8 cellular contexts compared by ENCODE assay signal in the genomic region with DNA sequence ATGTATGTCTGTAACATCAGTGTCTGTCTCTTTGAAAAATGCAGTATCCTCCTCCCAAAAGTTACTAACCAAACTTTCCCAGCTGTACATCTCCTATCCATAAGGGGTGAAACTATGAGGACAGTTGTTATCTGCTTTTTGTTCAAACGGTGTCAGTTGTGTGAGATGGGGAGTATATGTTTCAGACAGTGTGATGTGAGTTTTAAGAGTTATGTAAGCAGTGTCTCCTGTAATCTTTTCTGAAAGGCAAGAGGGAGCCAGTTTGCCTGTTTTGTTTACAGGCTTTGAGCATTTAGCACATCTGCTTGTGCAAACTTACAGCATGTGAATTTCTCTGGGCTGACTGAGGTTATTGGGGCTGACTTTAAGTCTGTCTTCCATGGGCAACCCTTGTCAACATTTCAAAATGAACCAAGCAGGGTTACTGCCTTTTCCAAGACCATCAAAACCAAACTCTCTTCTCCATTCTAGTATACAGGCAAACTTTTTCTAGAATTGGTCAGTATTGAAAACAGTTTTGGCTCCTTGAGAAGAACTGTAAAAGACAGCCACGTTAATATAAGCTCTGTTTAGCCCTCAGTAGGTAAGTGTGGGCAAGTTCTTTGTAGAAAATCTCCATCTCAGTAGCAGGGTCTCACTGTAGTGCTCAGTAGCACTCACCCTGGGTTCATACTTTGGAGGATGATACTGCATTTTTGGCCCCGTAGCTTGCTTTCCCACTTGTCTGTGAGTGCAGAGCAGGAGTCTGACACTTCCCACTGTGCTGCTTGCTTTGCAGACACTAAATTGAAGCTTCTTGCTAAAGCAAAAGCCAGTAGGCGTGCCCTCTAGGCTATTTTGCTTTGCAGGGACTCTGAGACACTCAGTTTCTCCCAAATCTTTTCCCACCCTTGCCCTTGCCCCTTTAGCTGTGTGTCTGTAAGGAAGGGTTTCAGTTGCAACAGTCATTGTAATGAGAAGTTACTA.
DNase-seq lines count a peak whose midpoint lies in the region; ATAC-seq lines count a peak whose summit lies in the region.

No MANE protein-coding gene starts in this region.

- H3K9me3 ChIP-seq in iPS-15b (ENCODE audit: control insufficient read depth, insufficient read depth, low read length) = no peaks in the 10 kb centered on the region
- no peaks in the 10 kb centered on the region for H3K9me3 ChIP-seq in stomach smooth muscle (ENCODE audit: control insufficient read depth in 2 of 2, low read length in 2 of 2)

- H3K27ac Mint-ChIP-seq in activated naive CD4-positive, alpha-beta T cell treated with anti-CD3 and anti-CD28 coated beads, Interleukin-2, amount 50 U/mL, for 24 hours = peak overlapping the region; percentile 91

- no peaks in the 10 kb centered on the region for H3K9me3 Mint-ChIP-seq in activated naive CD4-positive, alpha-beta T cell treated with anti-CD3 and anti-CD28 coated beads, Interleukin-2, amount 50 U/mL, for 24 hours

- peak overlapping the region; percentile 33 for H3K27ac ChIP-seq in stomach smooth muscle (ENCODE audit: low read length)

- DNase-seq in NCI-H82 (lab: John Stamatoyannopoulos, UW) (peak; percentile 20), NCI-H82 treated with DMSO at 0.1 percent for 48 hours (lab: John Stamatoyannopoulos, UW; ENCODE audit: unreplicated experiment) (no peak), HuH-7 (ENCODE audit: low spot score) (no peak), AG08395 (ENCODE audit: low spot score) (no peak)

- ATAC-seq in HG03025 (IDR thresholded peaks at IDR 0.05; ENCODE audit: low FRiP score, unreplicated experiment) = no peak

- H3K9ac ChIP-seq in iPS-15b (ENCODE audit: low read depth, low read length) (peak overlapping the region; percentile 9), stomach smooth muscle (ENCODE audit: low read length in 2 of 2) (peak overlapping the region; percentile 2 to 22)

- H3K36me3 ChIP-seq in iPS-15b (ENCODE audit: control insufficient read depth, insufficient read depth, low read length) (peaks cover 9% of the 10 kb centered on the region), stomach smooth muscle (ENCODE audit: control insufficient read depth in 2 of 2, insufficient read depth in 2 of 2, low read length in 2 of 2) (no peaks in the 10 kb centered on the region)

- peaks cover 3% of the 10 kb centered on the region for H3K36me3 Mint-ChIP-seq in activated naive CD4-positive, alpha-beta T cell treated with anti-CD3 and anti-CD28 coated beads, Interleukin-2, amount 50 U/mL, for 24 hours

- H3K4me3 Mint-ChIP-seq in activated naive CD4-positive, alpha-beta T cell treated with anti-CD3 and anti-CD28 coated beads, Interleukin-2, amount 50 U/mL, for 24 hours = peak overlapping the region; percentile 87

- no peaks in the 10 kb centered on the region for H3K27me3 Mint-ChIP-seq in activated naive CD4-positive, alpha-beta T cell treated with anti-CD3 and anti-CD28 coated beads, Interleukin-2, amount 50 U/mL, for 24 hours

- H3K4me1 ChIP-seq in iPS-15b (ENCODE audit: control insufficient read depth, insufficient read depth, low read length) = no peaks in the 10 kb centered on the region
- peaks cover 6% of the 10 kb centered on the region for H3K4me1 ChIP-seq in stomach smooth muscle (ENCODE audit: control insufficient read depth, insufficient read depth, low read length)

- H3K27me3 ChIP-seq in iPS-15b (ENCODE audit: control insufficient read depth, insufficient read depth, low read length) (no peaks in the 10 kb centered on the region), stomach smooth muscle (ENCODE audit: control insufficient read depth in 1 of 2, insufficient read depth in 2 of 2, low read length in 2 of 2) (no peaks in the 10 kb centered on the region)

- no peak overlapping the region for H3K4me3 ChIP-seq in iPS-15b (ENCODE audit: low read depth, low read length)
- H3K4me3 ChIP-seq in stomach smooth muscle (ENCODE audit: low read length in 2 of 2) = peak overlapping the region; percentile 1 to 17

- H3K4me1 Mint-ChIP-seq in activated naive CD4-positive, alpha-beta T cell treated with anti-CD3 and anti-CD28 coated beads, Interleukin-2, amount 50 U/mL, for 24 hours = peaks cover 70% of the 10 kb centered on the region
